In the genomic region with DNA sequence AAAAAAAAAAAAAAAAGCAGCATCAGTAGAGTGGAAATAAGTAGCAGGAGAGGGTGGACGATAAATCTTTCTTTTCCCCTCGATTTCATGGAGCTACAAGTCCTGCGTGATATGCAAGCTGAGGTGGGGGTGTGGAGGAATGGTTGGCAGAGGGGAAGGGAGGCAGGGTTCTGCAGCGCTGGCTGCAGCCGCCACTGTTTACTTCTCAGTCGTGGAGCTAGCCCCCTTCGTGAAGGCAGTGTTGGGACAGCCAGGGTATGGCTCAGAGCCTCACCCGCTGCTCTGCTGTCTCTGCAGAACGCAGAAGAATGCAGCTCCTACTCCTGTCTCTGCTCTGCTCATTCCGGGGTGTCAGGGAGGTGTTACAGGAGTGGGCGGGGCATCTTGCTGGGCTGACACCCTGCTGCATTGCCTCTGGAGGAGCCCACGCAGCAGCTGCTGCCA, we compare ENCODE assay signal across 10 cellular contexts.
DNase-seq lines count a peak whose midpoint lies in the region; ATAC-seq and TF ChIP-seq lines count a peak whose summit lies in the region.
"Had no signal": no experiment of that assay in that cellular context is flagged by ENCODE, and none has a peak within 500 bp of the region (broad histone marks: within the 10 kb centered on the region; RNA-seq: fewer than 3 reads in every experiment).

No MANE protein-coding gene starts in this region.

- H3K27me3 Mint-ChIP-seq in activated naive CD4-positive, alpha-beta T cell treated with anti-CD3 and anti-CD28 coated beads for 36 hours (ENCODE audit: low read depth): no peaks in the 10 kb centered on the region
- H3K27me3 Mint-ChIP-seq: B cell had no signal

- no peaks in the 10 kb centered on the region for H3K9me3 Mint-ChIP-seq in activated naive CD4-positive, alpha-beta T cell treated with anti-CD3 and anti-CD28 coated beads for 36 hours

- H3K36me3 ChIP-seq in A673 (ENCODE audit: insufficient read depth, low read length, poor library complexity, severe bottlenecking): no peaks in the 10 kb centered on the region
- no peaks in the 10 kb centered on the region for H3K36me3 ChIP-seq in breast epithelium
- H3K36me3 ChIP-seq in Peyer's patch: no peaks in the 10 kb centered on the region
- H3K36me3 ChIP-seq: uterus had no signal

- TF ChIP-seq CTCF in A673 (conservative IDR thresholded peaks at IDR 0.05; ENCODE audit: low read depth, low read length) (no peak), breast epithelium (IDR thresholded peaks at IDR 0.05) (no peak), Peyer's patch (IDR thresholded peaks at IDR 0.05) (no peak)

- no peak for ATAC-seq in HG03342 (IDR thresholded peaks at IDR 0.05; ENCODE audit: unreplicated experiment)
- ATAC-seq in HG02884 (IDR thresholded peaks at IDR 0.05; ENCODE audit: unreplicated experiment): no peak

- no TSS peak for BruUV-seq in A673 (replicated peaks; lab: Mats Ljungman, UMichigan)

- CTCF ChIA-PET in A673 (lab: Charles Lee): no interaction called here
- CTCF ChIA-PET in activated naive CD4-positive, alpha-beta T cell treated with anti-CD3 and anti-CD28 coated beads for 36 hours (lab: Charles Lee): no interaction called here

- H3K27ac ChIP-seq in A673 (ENCODE audit: low read depth, low read length, poor library complexity, severe bottlenecking) (no peak overlapping the region), breast epithelium (no peak overlapping the region), Peyer's patch (no peak overlapping the region)
- H3K27ac ChIP-seq: uterus had no signal

- H3K4me3 ChIP-seq in A673 (ENCODE audit: low read depth, low read length, poor library complexity, severe bottlenecking) (peak overlapping the region; percentile 26), breast epithelium (peak overlapping the region in 2 of 3 donors; percentile 38 to 58), Peyer's patch (no peak overlapping the region)
- H3K4me3 ChIP-seq: uterus had no signal

- H3K36me3 Mint-ChIP-seq in activated naive CD4-positive, alpha-beta T cell treated with anti-CD3 and anti-CD28 coated beads for 36 hours (ENCODE audit: low read depth): no peaks in the 10 kb centered on the region

- TF ChIP-seq POLR2A in breast epithelium (IDR thresholded peaks at IDR 0.05) (no peak), Peyer's patch (IDR thresholded peaks at IDR 0.05) (no peak)

- POLR2A ChIA-PET in A673 (lab: Charles Lee; ENCODE audit: low non-redundant PET): no interaction called here

- H3K27ac Mint-ChIP-seq in activated naive CD4-positive, alpha-beta T cell treated with anti-CD3 and anti-CD28 coated beads for 36 hours: no peak overlapping the region
- H3K27ac Mint-ChIP-seq: B cell had no signal

- no peaks in the 10 kb centered on the region for H3K4me1 ChIP-seq in A673 (ENCODE audit: insufficient read depth, low read length, poor library complexity, severe bottlenecking)
- H3K4me1 ChIP-seq in breast epithelium: no peaks in the 10 kb centered on the region
- H3K4me1 ChIP-seq in Peyer's patch: no peaks in the 10 kb centered on the region
- H3K4me1 ChIP-seq: uterus had no signal

- DNase-seq in A673 (ENCODE audit: low spot score) (peak; percentile 12), HPDE6-E6E7 (ENCODE audit: extremely low spot score) (peak; percentile 9), breast epithelium (ENCODE audit: low spot score in 2 of 2) (no peak), middle frontal gyrus (ENCODE audit: extremely low spot score, low spot score) (peak; percentile 47), Peyer's patch (no peak)
- DNase-seq in activated naive CD4-positive, alpha-beta T cell treated with anti-CD3 and anti-CD28 coated beads for 36 hours: no peak
- DNase-seq: uterus had no signal

- intact Hi-C loops in A673 (cut with micrococcal nuclease; ENCODE audit: unreplicated experiment) (no loop called here), breast epithelium (cut with DNase I; ENCODE audit: low total_unique reads) (no loop called here)
- intact Hi-C loops in activated naive CD4-positive, alpha-beta T cell treated with anti-CD3 and anti-CD28 coated beads for 36 hours (cut with micrococcal nuclease): no loop called here

- H3K27me3 ChIP-seq in A673 (replicated peaks; ENCODE audit: insufficient read depth, low read depth, low read length, poor library complexity): no peaks in the 10 kb centered on the region
- H3K27me3 ChIP-seq in breast epithelium: no peaks in the 10 kb centered on the region
- no peaks in the 10 kb centered on the region for H3K27me3 ChIP-seq in Peyer's patch
- H3K27me3 ChIP-seq: uterus had no signal

- no peaks in the 10 kb centered on the region for H3K9me3 ChIP-seq in A673 (ENCODE audit: low read depth, low read length, poor library complexity, severe bottlenecking)
- no peaks in the 10 kb centered on the region for H3K9me3 ChIP-seq in breast epithelium
- no peaks in the 10 kb centered on the region for H3K9me3 ChIP-seq in Peyer's patch
- H3K9me3 ChIP-seq: uterus had no signal

- H3K4me3 Mint-ChIP-seq in activated naive CD4-positive, alpha-beta T cell treated with anti-CD3 and anti-CD28 coated beads for 36 hours: no peak overlapping the region
- H3K4me3 Mint-ChIP-seq: B cell had no signal

- H3K4me1 Mint-ChIP-seq in activated naive CD4-positive, alpha-beta T cell treated with anti-CD3 and anti-CD28 coated beads for 36 hours (ENCODE audit: low read depth): no peaks in the 10 kb centered on the region
- H3K4me1 Mint-ChIP-seq: B cell had no signal

Comparison
In these comparisons a context has a peak if more than half of its experiments do, and no peak if none do; other contexts are left out.
1. DNase-seq: peak in A673 (single experiment), HPDE6-E6E7 (single experiment) and middle frontal gyrus (single experiment); none in breast epithelium (0 of 2), activated naive CD4-positive, alpha-beta T cell treated with anti-CD3 and anti-CD28 coated beads for 36 hours (single experiment) and Peyer's patch (0 of 3).
2. H3K4me3 ChIP-seq: peak in A673 (single experiment) and breast epithelium (2 of 3); none in Peyer's patch (0 of 4).